In the genomic region with DNA sequence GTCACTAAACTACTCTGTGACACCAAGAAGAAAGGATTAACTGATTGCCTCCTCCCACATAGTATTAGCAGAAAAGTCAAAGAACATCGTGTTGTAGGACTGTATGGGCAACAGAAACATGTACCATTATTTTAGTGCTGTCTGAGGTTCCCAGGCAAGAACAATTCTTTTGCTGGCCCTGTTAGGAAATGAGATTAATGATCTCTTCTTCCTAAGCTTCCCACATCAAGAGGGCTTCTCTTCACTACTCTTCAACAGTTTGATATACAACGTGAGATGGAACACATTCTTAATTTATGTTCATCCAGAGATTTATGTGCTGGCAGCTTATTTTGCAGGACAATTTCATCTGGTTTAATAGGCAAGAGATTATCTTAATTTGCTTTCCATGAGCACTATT, we compare ENCODE assay signal across 18 cellular contexts.
"Had no signal": no experiment of that assay in that cellular context is flagged by ENCODE, and none has a peak within 500 bp of the region (broad histone marks: within the 10 kb centered on the region; RNA-seq: fewer than 3 reads in every experiment).

No MANE protein-coding gene starts in this region.

- H3K9me3 Mint-ChIP-seq: activated naive CD4-positive, alpha-beta T cell treated with anti-CD3 and anti-CD28 coated beads, Interleukin-2, amount 50 U/mL, for 72 hours; activated T-cell treated with anti-CD3 and anti-CD28 coated beads, Interleukin-2, amount 50 U/mL, for 4 hours; neural crest cell; stimulated activated naive B cell treated with anti-CD40 and anti-IgM and Interleukin-4, amounts not matched to agents 10 μg/mL and 1 μg/mL and 100 μg/mL, for 72 hours had no signal

- FAIRE-seq: endometrium had no signal

- H3K36me3 ChIP-seq: transverse colon had no signal

- H3K27ac Mint-ChIP-seq: activated CD8-positive, alpha-beta memory T cell treated with anti-CD3 and anti-CD28 coated beads, Interleukin-2, amount 10 ng/mL, durations not matched to agents 7 days and 5 days; activated naive CD4-positive, alpha-beta T cell treated with anti-CD3 and anti-CD28 coated beads, Interleukin-2, amount 50 U/mL, for 72 hours; stimulated activated naive B cell treated with anti-CD40 and anti-IgM and Interleukin-4, amounts not matched to agents 10 μg/mL and 1 μg/mL and 100 μg/mL, for 72 hours had no signal

- H3K27me3 Mint-ChIP-seq: activated CD8-positive, alpha-beta memory T cell treated with anti-CD3 and anti-CD28 coated beads, Interleukin-2, amount 10 ng/mL, durations not matched to agents 7 days and 5 days had no signal

- H3K27me3 ChIP-seq: esophagus squamous epithelium, spleen, transverse colon had no signal

- H3K4me3 Mint-ChIP-seq: activated CD8-positive, alpha-beta memory T cell treated with anti-CD3 and anti-CD28 coated beads, Interleukin-2, amount 10 ng/mL, durations not matched to agents 7 days and 5 days; activated T-cell treated with anti-CD3 and anti-CD28 coated beads, Interleukin-2, amount 50 U/mL, for 4 hours; neural crest cell; stimulated activated naive B cell treated with anti-CD40 and anti-IgM and Interleukin-4, amounts not matched to agents 10 μg/mL and 1 μg/mL and 100 μg/mL, for 72 hours had no signal

- H3K36me3 Mint-ChIP-seq: activated CD8-positive, alpha-beta memory T cell treated with anti-CD3 and anti-CD28 coated beads, Interleukin-2, amount 10 ng/mL, durations not matched to agents 7 days and 5 days; activated naive CD4-positive, alpha-beta T cell treated with anti-CD3 and anti-CD28 coated beads, Interleukin-2, amount 50 U/mL, for 72 hours; stimulated activated naive B cell treated with anti-CD40 and anti-IgM and Interleukin-4, amounts not matched to agents 10 μg/mL and 1 μg/mL and 100 μg/mL, for 72 hours had no signal

- DNase-seq: activated CD4-positive, alpha-beta T cell treated with anti-CD3 and anti-CD28 coated beads, Interleukin-2, amount 50 U/mL, for 48 hours; activated CD4-positive, CD25-positive, alpha-beta regulatory T cell treated with anti-CD3 and anti-CD28 coated beads, Interleukin-2, amount 50 U/mL, for 72 hours; activated CD8-positive, alpha-beta memory T cell treated with anti-CD3 and anti-CD28 coated beads, Interleukin-2, amount 10 ng/mL, durations not matched to agents 7 days and 5 days; activated effector memory CD4-positive, alpha-beta T cell treated with anti-CD3 and anti-CD28 coated beads, Interleukin-2, amount 50 U/mL, for 16 hours; activated T-cell treated with anti-CD3 and anti-CD28 coated beads, Interleukin-2, amount 50 U/mL, for 4 hours; amygdala; esophagus squamous epithelium; foreskin melanocyte; head of caudate nucleus; islet precursor cell; spleen; stimulated activated CD4-positive, alpha-beta T cell treated with anti-CD3 and anti-CD28 coated beads, Interleukin-1b, Interleukin-23, amount 100 ng/mL, for 48 hours; stimulated activated naive B cell treated with anti-CD40 and anti-IgM and Interleukin-4, amounts not matched to agents 10 μg/mL and 1 μg/mL and 100 μg/mL, for 72 hours; substantia nigra; transverse colon had no signal

- ATAC-seq: activated CD8-positive, alpha-beta memory T cell treated with anti-CD3 and anti-CD28 coated beads, Interleukin-2, amount 10 ng/mL, durations not matched to agents 7 days and 5 days; activated naive CD4-positive, alpha-beta T cell treated with anti-CD3 and anti-CD28 coated beads, Interleukin-2, amount 50 U/mL, for 72 hours; activated T-cell treated with anti-CD3 and anti-CD28 coated beads, Interleukin-2, amount 50 U/mL, for 4 hours; stimulated activated naive B cell treated with anti-CD40 and anti-IgM and Interleukin-4, amounts not matched to agents 10 μg/mL and 1 μg/mL and 100 μg/mL, for 72 hours had no signal

- H3K4me1 ChIP-seq: esophagus squamous epithelium, spleen had no signal

- H3K9me3 ChIP-seq: esophagus squamous epithelium, spleen, transverse colon had no signal

- H3K4me1 Mint-ChIP-seq: activated CD8-positive, alpha-beta memory T cell treated with anti-CD3 and anti-CD28 coated beads, Interleukin-2, amount 10 ng/mL, durations not matched to agents 7 days and 5 days had no signal

- H3K4me3 ChIP-seq: esophagus squamous epithelium, transverse colon had no signal
